Comparison of ENCODE assay signal across 18 cellular contexts in the genomic region with DNA sequence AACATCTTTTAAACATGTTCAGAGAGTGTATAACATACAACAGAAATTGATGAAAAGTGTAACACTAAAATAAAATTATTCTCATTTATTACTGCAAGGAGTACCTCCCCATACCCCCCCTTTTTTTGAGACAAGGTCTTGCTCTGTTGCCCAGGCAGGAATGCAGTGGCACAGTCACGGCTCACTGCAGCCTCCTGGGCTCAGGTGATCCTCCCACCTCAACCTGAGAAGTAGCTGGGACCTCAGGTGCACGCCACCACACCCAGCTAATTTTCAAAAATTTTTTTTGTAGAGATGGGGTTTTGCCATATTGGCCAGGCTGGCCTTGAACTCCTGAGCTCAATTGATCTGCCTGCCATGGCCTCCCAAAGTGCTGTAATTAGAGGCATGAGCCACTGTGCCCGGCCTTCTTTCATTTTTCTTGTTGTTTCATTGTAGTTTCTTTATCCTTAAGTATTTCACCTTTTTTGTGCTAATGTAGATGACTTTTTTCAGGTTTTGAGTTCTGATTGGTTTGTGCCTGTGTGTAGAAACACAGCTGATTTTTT. TPM values are rescaled to one million over a fixed set of nuclear protein-coding genes. Genes with fewer than 3 reads are reported as not detected.
DNase-seq lines count a peak whose midpoint lies in the region; ATAC-seq and TF ChIP-seq lines count a peak whose summit lies in the region.
"Had no signal": no experiment of that assay in that cellular context is flagged by ENCODE, and none has a peak within 500 bp of the region (broad histone marks: within the 10 kb centered on the region; RNA-seq: fewer than 3 reads in every experiment).

No MANE protein-coding gene starts in this region.

- H3K9me3 ChIP-seq in neutrophil (no peaks in the 10 kb centered on the region), left lung (no peaks in the 10 kb centered on the region)
- H3K9me3 ChIP-seq: stomach had no signal

- no peaks in the 10 kb centered on the region for H3K27me3 Mint-ChIP-seq in activated CD8-positive, alpha-beta T cell treated with anti-CD3 and anti-CD28 coated beads for 36 hours
- H3K27me3 Mint-ChIP-seq in activated CD8-positive, alpha-beta T cell treated with anti-CD3 and anti-CD28 coated beads, Interleukin-2, amount 10 ng/mL, durations not matched to agents 7 days and 5 days (ENCODE audit: low read depth): no peaks in the 10 kb centered on the region
- peaks cover 7% of the 10 kb centered on the region for H3K27me3 Mint-ChIP-seq in GM23338 (ENCODE audit: insufficient read depth, low read depth, poor library complexity)
- H3K27me3 Mint-ChIP-seq: activated CD4-positive, alpha-beta T cell treated with anti-CD3 and anti-CD28 coated beads, Interleukin-2, amount 10 ng/mL, durations not matched to agents 7 days and 5 days had no signal

- H3K36me3 Mint-ChIP-seq in activated CD8-positive, alpha-beta T cell treated with anti-CD3 and anti-CD28 coated beads for 36 hours (ENCODE audit: low read depth): peaks cover 7% of the 10 kb centered on the region
- H3K36me3 Mint-ChIP-seq in activated CD8-positive, alpha-beta T cell treated with anti-CD3 and anti-CD28 coated beads, Interleukin-2, amount 10 ng/mL, durations not matched to agents 7 days and 5 days (ENCODE audit: low read depth): peaks cover 24% of the 10 kb centered on the region
- H3K36me3 Mint-ChIP-seq in GM23338 (ENCODE audit: low read depth): peaks cover 4% of the 10 kb centered on the region; the same call in 1 of the 3 replicates

- peak overlapping the region; percentile 43 for H3K27ac Mint-ChIP-seq in activated CD8-positive, alpha-beta T cell treated with anti-CD3 and anti-CD28 coated beads for 36 hours
- no peak overlapping the region for H3K27ac Mint-ChIP-seq in activated CD8-positive, alpha-beta T cell treated with anti-CD3 and anti-CD28 coated beads, Interleukin-2, amount 10 ng/mL, durations not matched to agents 7 days and 5 days
- H3K27ac Mint-ChIP-seq in GM23338: no peak overlapping the region

- peaks cover 1% of the 10 kb centered on the region; the same call in 1 of the 2 replicates for H3F3A ChIP-seq in GM23338 (replicated peaks; ENCODE audit: low read depth)

- POLR2A ChIA-PET in activated CD8-positive, alpha-beta T cell treated with anti-CD3 and anti-CD28 coated beads for 36 hours (lab: Charles Lee): interaction anchor here (0.6 kb wide), 1 partner anchor 14 kb away, joined by 3 read pairs; no protein-coding TSS in a partner anchor
- POLR2A ChIA-PET in activated CD8-positive, alpha-beta T cell treated with anti-CD3 and anti-CD28 coated beads, Interleukin-2, amount 10 ng/mL, durations not matched to agents 7 days and 5 days (lab: Charles Lee): interaction anchor here (1.0 kb wide), 1 partner anchor 28 kb away, joined by 4 read pairs; the partner anchor contains the start of gene GATAD2A

- peaks cover 13% of the 10 kb centered on the region; the same call in 1 of the 2 replicates for H3K4me1 ChIP-seq in GM23338 (ENCODE audit: insufficient read depth)
- peaks cover under 1 to 11% of the 10 kb centered on the region in 2 experiments for H3K4me1 ChIP-seq in neutrophil (ENCODE audit: control insufficient read depth in 1 of 2, insufficient read depth in 1 of 2, low read depth in 1 of 2, low read length in 1 of 2)
- peaks cover 0 to 37% of the 10 kb centered on the region in 2 donors for H3K4me1 ChIP-seq in left lung

- no peak overlapping the region for H3K4me2 ChIP-seq in GM23338

- peaks cover 96% of the 10 kb centered on the region for H4K20me1 ChIP-seq in GM23338 (replicated peaks; ENCODE audit: insufficient read depth)

- no peak for TF ChIP-seq CTCF in activated CD8-positive, alpha-beta T cell treated with anti-CD3 and anti-CD28 coated beads for 36 hours (IDR thresholded peaks at IDR 0.05)
- no peak for TF ChIP-seq CTCF in GM23338 (conservative IDR thresholded peaks at IDR 0.05; ENCODE audit: low read depth in 2 of 2)
- no peak for TF ChIP-seq CTCF in neutrophil (IDR thresholded peaks at IDR 0.05)
- no peak for TF ChIP-seq CTCF in left lung (IDR thresholded peaks at IDR 0.05)

- no peak for ATAC-seq in activated CD8-positive, alpha-beta T cell treated with anti-CD3 and anti-CD28 coated beads for 36 hours
- ATAC-seq in activated CD8-positive, alpha-beta T cell treated with anti-CD3 and anti-CD28 coated beads, Interleukin-2, amount 10 ng/mL, durations not matched to agents 7 days and 5 days: no peak
- no peak for ATAC-seq in GM23338
- no peak for ATAC-seq in GM18870 (IDR thresholded peaks at IDR 0.05; ENCODE audit: unreplicated experiment)
- no peak for ATAC-seq in left lung

- intact Hi-C loops in activated CD8-positive, alpha-beta T cell treated with anti-CD3 and anti-CD28 coated beads for 36 hours (cut with micrococcal nuclease): no loop called here
- intact Hi-C loops in left lung (cut with DNase I): no loop called here

- DNase-seq in activated CD8-positive, alpha-beta T cell treated with anti-CD3 and anti-CD28 coated beads for 36 hours: no peak
- DNase-seq in activated CD8-positive, alpha-beta T cell treated with anti-CD3 and anti-CD28 coated beads, Interleukin-2, amount 10 ng/mL, durations not matched to agents 7 days and 5 days: no peak
- DNase-seq in GM23338 (ENCODE audit: low spot score) (no peak), kidney tubule cell (ENCODE audit: low spot score) (peak; percentile 15), AML-193 (lab: John Stamatoyannopoulos, UW) (no peak), left lung (no peak)
- DNase-seq: activated CD4-positive, alpha-beta T cell treated with anti-CD3 and anti-CD28 coated beads, Interleukin-2, amount 10 ng/mL, durations not matched to agents 7 days and 5 days; DND-41; hypothalamus; kidney glomerular epithelial cell; NCI-H1092; NCI-H2081 treated with DMSO at 0.1 percent for 48 hours; NCI-H524 treated with DMSO at 0.1 percent for 48 hours; SIG-M5; stomach; T1000 had no signal

- H3K4me3 ChIP-seq in GM23338 (no peak overlapping the region), neutrophil (ENCODE audit: low read depth in 1 of 2, low read length in 1 of 2) (no peak overlapping the region), left lung (no peak overlapping the region)
- H3K4me3 ChIP-seq: stomach had no signal

- H3K27me3 ChIP-seq in GM23338 (ENCODE audit: insufficient read depth): no peaks in the 10 kb centered on the region
- H3K27me3 ChIP-seq in neutrophil: no peaks in the 10 kb centered on the region
- H3K27me3 ChIP-seq in left lung: no peaks in the 10 kb centered on the region
- H3K27me3 ChIP-seq: stomach had no signal

- no peaks in the 10 kb centered on the region for H3K9me2 ChIP-seq in GM23338 (ENCODE audit: insufficient read depth)

- H3K27ac ChIP-seq in GM23338 (ENCODE audit: low read depth) (peak overlapping the region; percentile 66; the same call in 1 of the 2 replicates), neutrophil (peak overlapping the region; percentile 41), left lung (no peak overlapping the region)
- H3K27ac ChIP-seq: stomach had no signal

- H3K9me3 Mint-ChIP-seq in activated CD8-positive, alpha-beta T cell treated with anti-CD3 and anti-CD28 coated beads for 36 hours: no peaks in the 10 kb centered on the region
- no peaks in the 10 kb centered on the region for H3K9me3 Mint-ChIP-seq in activated CD8-positive, alpha-beta T cell treated with anti-CD3 and anti-CD28 coated beads, Interleukin-2, amount 10 ng/mL, durations not matched to agents 7 days and 5 days (ENCODE audit: insufficient read depth)
- H3K9me3 Mint-ChIP-seq in GM23338: no peaks in the 10 kb centered on the region
- H3K9me3 Mint-ChIP-seq: activated CD4-positive, alpha-beta T cell treated with anti-CD3 and anti-CD28 coated beads, Interleukin-2, amount 10 ng/mL, durations not matched to agents 7 days and 5 days had no signal

- no peaks in the 10 kb centered on the region for H3K36me3 ChIP-seq in GM23338 (ENCODE audit: insufficient read depth)
- H3K36me3 ChIP-seq in neutrophil: peaks cover 6% of the 10 kb centered on the region
- H3K36me3 ChIP-seq in left lung: peaks cover 0 to 10% of the 10 kb centered on the region in 2 donors

- peaks cover 100% of the 10 kb centered on the region for H3K79me2 ChIP-seq in GM23338 (replicated peaks; ENCODE audit: insufficient read depth)

- H3K4me3 Mint-ChIP-seq in activated CD8-positive, alpha-beta T cell treated with anti-CD3 and anti-CD28 coated beads for 36 hours: no peak overlapping the region
- no peak overlapping the region for H3K4me3 Mint-ChIP-seq in activated CD8-positive, alpha-beta T cell treated with anti-CD3 and anti-CD28 coated beads, Interleukin-2, amount 10 ng/mL, durations not matched to agents 7 days and 5 days
- H3K4me3 Mint-ChIP-seq in GM23338: no peak overlapping the region
- H3K4me3 Mint-ChIP-seq: activated CD4-positive, alpha-beta T cell treated with anti-CD3 and anti-CD28 coated beads, Interleukin-2, amount 10 ng/mL, durations not matched to agents 7 days and 5 days had no signal

- H2AFZ ChIP-seq in GM23338: no peak overlapping the region

- H3K4me1 Mint-ChIP-seq in activated CD8-positive, alpha-beta T cell treated with anti-CD3 and anti-CD28 coated beads for 36 hours (ENCODE audit: low read depth): peaks cover 59% of the 10 kb centered on the region
- H3K4me1 Mint-ChIP-seq in activated CD8-positive, alpha-beta T cell treated with anti-CD3 and anti-CD28 coated beads, Interleukin-2, amount 10 ng/mL, durations not matched to agents 7 days and 5 days (ENCODE audit: low read depth): peaks cover 43% of the 10 kb centered on the region
- H3K4me1 Mint-ChIP-seq in GM23338: peaks cover 34% of the 10 kb centered on the region

- CTCF ChIA-PET in activated CD8-positive, alpha-beta T cell treated with anti-CD3 and anti-CD28 coated beads for 36 hours (lab: Charles Lee): interaction anchor here (1.6 kb wide), 1 partner anchor 57 kb away, joined by 4 read pairs; no protein-coding TSS in a partner anchor
- CTCF ChIA-PET in activated CD8-positive, alpha-beta T cell treated with anti-CD3 and anti-CD28 coated beads, Interleukin-2, amount 10 ng/mL, durations not matched to agents 7 days and 5 days (lab: Charles Lee): interaction anchor here (1.2 kb wide), 1 partner anchor 10 kb away, joined by 3 read pairs; no protein-coding TSS in a partner anchor

TF ChIP-seq in GM23338, 12 proteins besides CTCF, POLR2A, EP300 and RAD21 (continues in another document):
- TF ChIP-seq JUNB (IDR thresholded peaks at IDR 0.05; ENCODE audit: unreplicated experiment): no peak
- no peak for TF ChIP-seq ZNF331 (CRISPR knock-in tag; IDR thresholded peaks at IDR 0.05; ENCODE audit: low read depth)
- TF ChIP-seq NANOG (IDR thresholded peaks at IDR 0.05; ENCODE audit: borderline replicate concordance): no peak
- no peak for TF ChIP-seq EZH2 (IDR thresholded peaks at IDR 0.05; ENCODE audit: low read depth, unreplicated experiment)

RNA-seq across cellular contexts. Expression of gene GATAD2A, which starts 28.3 kb away (rescaled TPM):
- 100 to 1,000 TPM; 132 to 136 TPM for total RNA-seq in activated CD8-positive, alpha-beta T cell treated with anti-CD3 and anti-CD28 coated beads for 36 hours
- total RNA-seq in activated CD8-positive, alpha-beta T cell treated with anti-CD3 and anti-CD28 coated beads, Interleukin-2, amount 10 ng/mL, durations not matched to agents 7 days and 5 days: 100 to 1,000 TPM; 180 TPM
- 123 and 151 TPM in 2 replicates for total RNA-seq in GM23338 (2014; rRNA removed; shearing (Covaris generic))
- polyA plus RNA-seq in GM23338 (2016; fragmentation: Nextera tagmentation; extraction: Ambion mirVana): 40.0 and 49.2 TPM in 2 replicates
- 10 to 100 TPM; 66.3 to 97.3 TPM for total RNA-seq in left lung

Comparison
In these comparisons a context has a peak if more than half of its experiments do, and no peak if none do; other contexts are left out.
1. H3K27ac ChIP-seq: peak in GM23338 (single experiment) and neutrophil (single experiment); none in left lung (0 of 2).